Comparison of ENCODE assay signal across 1 cellular context in the genomic region with DNA sequence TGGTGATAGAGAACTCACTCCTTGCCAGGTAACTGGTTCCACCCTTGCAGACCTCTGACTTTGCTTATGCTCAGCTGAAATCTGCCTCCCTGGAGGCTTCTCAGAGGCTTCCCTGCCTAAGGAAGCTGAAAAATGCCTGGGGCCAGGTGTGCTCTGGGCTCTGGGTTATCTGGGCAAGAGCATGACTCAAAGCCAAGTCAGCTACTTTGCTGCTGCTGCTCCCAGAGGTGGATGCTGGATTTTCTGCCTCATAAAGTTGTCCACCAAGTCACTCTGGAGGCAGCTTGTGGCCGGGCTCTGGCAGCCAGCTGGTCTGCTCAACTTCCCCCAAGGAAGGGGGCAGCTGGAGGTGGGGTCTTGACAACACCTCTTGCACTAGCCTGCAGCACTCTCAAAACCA.
TF ChIP-seq lines count a peak whose summit lies in the region.

No MANE protein-coding gene starts in this region.

TF ChIP-seq in HepG2, 621 proteins besides CTCF, POLR2A, EP300 and RAD21 (continued from another document):
- TF ChIP-seq, protein P1, sequence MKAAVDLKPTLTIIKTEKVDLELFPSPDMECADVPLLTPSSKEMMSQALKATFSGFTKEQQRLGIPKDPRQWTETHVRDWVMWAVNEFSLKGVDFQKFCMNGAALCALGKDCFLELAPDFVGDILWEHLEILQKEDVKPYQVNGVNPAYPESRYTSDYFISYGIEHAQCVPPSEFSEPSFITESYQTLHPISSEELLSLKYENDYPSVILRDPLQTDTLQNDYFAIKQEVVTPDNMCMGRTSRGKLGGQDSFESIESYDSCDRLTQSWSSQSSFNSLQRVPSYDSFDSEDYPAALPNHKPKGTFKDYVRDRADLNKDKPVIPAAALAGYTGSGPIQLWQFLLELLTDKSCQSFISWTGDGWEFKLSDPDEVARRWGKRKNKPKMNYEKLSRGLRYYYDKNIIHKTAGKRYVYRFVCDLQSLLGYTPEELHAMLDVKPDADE (CRISPR knock-in tag; IDR thresholded peaks at IDR 0.05), result no peak
